In genomic region chr3:144737281-144737680, GRCh38 we compare ENCODE assay signal across 25 cellular contexts.
"Had no signal": no experiment of that assay in that cellular context is flagged by ENCODE, and none has a peak within 500 bp of the region (broad histone marks: within the 10 kb centered on the region; RNA-seq: fewer than 3 reads in every experiment).

No MANE protein-coding gene starts in this region.

- H3K4me1 Mint-ChIP-seq: endodermal cell, mesothelial cell of epicardium, naive B cell had no signal

- H3K36me3 ChIP-seq: colonic mucosa, esophagus squamous epithelium, gastrocnemius medialis, heart right ventricle, left lung, lower lobe of right lung had no signal

- H3K27me3 Mint-ChIP-seq: dendritic cell treated with granulocyte-macrophage colony-stimulating factor and Interleukin-4, amounts not matched to agents 40 ng/mL and 50 ng/mL, for 4 days; effector memory CD8-positive, alpha-beta T cell; naive B cell had no signal

- H3K36me3 Mint-ChIP-seq: mesothelial cell of epicardium, naive B cell had no signal

- H3K9me3 ChIP-seq: colonic mucosa, esophagus squamous epithelium, gastrocnemius medialis, heart right ventricle, left lung, lower lobe of right lung, mucosa of descending colon had no signal

- H3K4me3 ChIP-seq: colonic mucosa, esophagus squamous epithelium, gastrocnemius medialis, heart right ventricle, left lung, lower lobe of right lung, mucosa of descending colon had no signal

- H3K4me3 Mint-ChIP-seq: dendritic cell treated with granulocyte-macrophage colony-stimulating factor and Interleukin-4, amounts not matched to agents 40 ng/mL and 50 ng/mL, for 4 days; effector memory CD8-positive, alpha-beta T cell; endodermal cell; mesothelial cell of epicardium; naive B cell had no signal

- H3K27me3 ChIP-seq: colonic mucosa, esophagus squamous epithelium, gastrocnemius medialis, heart right ventricle had no signal

- H3K4me1 ChIP-seq: colonic mucosa, esophagus squamous epithelium, gastrocnemius medialis, heart right ventricle, left lung, lower lobe of right lung had no signal

- H3K27ac ChIP-seq: colonic mucosa, epithelial cell of prostate, esophagus squamous epithelium, gastrocnemius medialis, heart right ventricle, left lung, lower lobe of right lung had no signal

- DNase-seq: colonic mucosa; cortex of kidney; effector CD8-positive, alpha-beta T cell; effector memory CD8-positive, alpha-beta T cell; endodermal cell; erythroblast; esophagus squamous epithelium; foreskin fibroblast; foreskin melanocyte; gastrocnemius medialis; glutamatergic neuron; head of caudate nucleus; heart right ventricle; hippocampal formation; left cardiac atrium; left lung; left ventricle myocardium superior; lower lobe of right lung; mesenchymal stem cell; mucosa of descending colon; naive B cell had no signal

- H3K9me3 Mint-ChIP-seq: dendritic cell treated with granulocyte-macrophage colony-stimulating factor and Interleukin-4, amounts not matched to agents 40 ng/mL and 50 ng/mL, for 4 days; effector memory CD8-positive, alpha-beta T cell; endodermal cell; mesothelial cell of epicardium; naive B cell had no signal

- ATAC-seq: effector memory CD8-positive, alpha-beta T cell; esophagus mucosa; gastrocnemius medialis; heart right ventricle; left cardiac atrium; left lung; left ventricle myocardium superior; lower lobe of right lung; mucosa of descending colon had no signal

- H3K27ac Mint-ChIP-seq: dendritic cell treated with granulocyte-macrophage colony-stimulating factor and Interleukin-4, amounts not matched to agents 40 ng/mL and 50 ng/mL, for 4 days; effector memory CD8-positive, alpha-beta T cell; endodermal cell; mesothelial cell of epicardium; naive B cell had no signal
